In genomic region chrX:153827016-153827415, GRCh38 we compare ENCODE assay signal across 1 cellular context.
TF ChIP-seq lines count a peak whose summit lies in the region.

No MANE protein-coding gene starts in this region.

TF ChIP-seq in H1, 55 proteins besides CTCF, POLR2A, EP300 and RAD21:
- TF ChIP-seq, protein P1, sequence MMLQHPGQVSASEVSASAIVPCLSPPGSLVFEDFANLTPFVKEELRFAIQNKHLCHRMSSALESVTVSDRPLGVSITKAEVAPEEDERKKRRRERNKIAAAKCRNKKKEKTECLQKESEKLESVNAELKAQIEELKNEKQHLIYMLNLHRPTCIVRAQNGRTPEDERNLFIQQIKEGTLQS (IDR thresholded peaks at IDR 0.05; ENCODE audit: insufficient read depth, low read depth, low read length): no peak
- peak; percentile 71 for TF ChIP-seq NANOG (IDR thresholded peaks at IDR 0.05; ENCODE audit: insufficient read depth, low read depth, low read length, poor library complexity, severe bottlenecking)
